ENCODE assay signal across 8 cellular contexts in genomic region chrX:40169193-40170086, GRCh38.
DNase-seq lines count a peak whose midpoint lies in the region; ATAC-seq, FAIRE-seq and TF ChIP-seq lines count a peak whose summit lies in the region.

No MANE protein-coding gene starts in this region.

- H3K36me3 ChIP-seq in HUES48 (ENCODE audit: control insufficient read depth, insufficient read depth, low read length), result no peaks in the 10 kb centered on the region
- no peaks in the 10 kb centered on the region for H3K36me3 ChIP-seq in smooth muscle cell (ENCODE audit: low read depth)

- 5% methylated on average over 44 of the region's 44 CpGs for WGBS in smooth muscle cell (ENCODE audit: low lambda C conversion rate)

- peaks cover 3% of the 10 kb centered on the region; the same call in 1 of the 2 replicates for H3K9me3 ChIP-seq in HUES48 (ENCODE audit: control insufficient read depth, insufficient read depth, low read length)
- H3K9me3 ChIP-seq in smooth muscle cell (replicated peaks; ENCODE audit: low read depth), result no peaks in the 10 kb centered on the region

- peaks cover 49% of the 10 kb centered on the region for H3K4me1 ChIP-seq in HUES48 (ENCODE audit: control insufficient read depth, insufficient read depth, low read length)
- H3K4me1 ChIP-seq in smooth muscle cell (ENCODE audit: low read depth), result peaks cover 32% of the 10 kb centered on the region

- peak overlapping the region; percentile 62 for H3K9ac ChIP-seq in HUES48 (ENCODE audit: low read depth, low read length)
- H3K9ac ChIP-seq in smooth muscle cell (ENCODE audit: low read depth), result no peak overlapping the region

- peak; percentile 58 for FAIRE-seq in RCC 7860 (lab: Jason Lieb, UNC)

- H3K27me3 ChIP-seq in HUES48 (ENCODE audit: control insufficient read depth, insufficient read depth, low read length) (peaks cover 49% of the 10 kb centered on the region), smooth muscle cell (ENCODE audit: low read depth) (no peaks in the 10 kb centered on the region)

- peak overlapping the region; percentile 85 for H3K4me2 ChIP-seq in smooth muscle cell

- ATAC-seq in GM19035 (IDR thresholded peaks at IDR 0.05; ENCODE audit: unreplicated experiment), result peak; percentile 55

- H3K79me2 ChIP-seq in smooth muscle cell (ENCODE audit: low read depth), result no peaks in the 10 kb centered on the region

- no peaks in the 10 kb centered on the region for H4K20me1 ChIP-seq in smooth muscle cell (ENCODE audit: low read depth)

- peak; percentile 25 for DNase-seq in AG08396 (ENCODE audit: low spot score)
- DNase-seq in RCC 7860 (ENCODE audit: low spot score), result peak; percentile 64
- peak; percentile 62 for DNase-seq in activated T-helper 1 cell treated with Interleukin-2 at 50 U/mL for 16 hours (ENCODE audit: low read depth)
- peak; percentile 79 for DNase-seq in glomerular visceral epithelial cell (ENCODE audit: extremely low spot score)
- peak; percentile 68 for DNase-seq in smooth muscle cell (lab: John Stamatoyannopoulos, UW; ENCODE audit: unreplicated experiment)
- no peak for DNase-seq in hippocampal formation (lab: John Stamatoyannopoulos, UW)

- H3K4me3 ChIP-seq in HUES48 (ENCODE audit: low read depth, low read length) (peak overlapping the region; percentile 48), smooth muscle cell (peak overlapping the region; percentile 46)

- peak; percentile 73 for TF ChIP-seq CTCF in smooth muscle cell (IDR thresholded peaks at IDR 0.05; ENCODE audit: borderline replicate concordance, insufficient read depth, poor library complexity, severe bottlenecking)

- H2AFZ ChIP-seq in smooth muscle cell (ENCODE audit: low read depth), result peak overlapping the region; percentile 24

- H3K27ac ChIP-seq in HUES48 (ENCODE audit: low read depth, low read length), result peak overlapping the region; percentile 96
- peak overlapping the region; percentile 78 for H3K27ac ChIP-seq in smooth muscle cell (ENCODE audit: low read depth)

- H3F3A ChIP-seq in smooth muscle cell (ENCODE audit: low read depth), result peaks cover 11% of the 10 kb centered on the region

Comparison
In these comparisons a context has a peak if more than half of its experiments do, and no peak if none do; other contexts are left out.
1. DNase-seq: peak in AG08396 (single experiment), RCC 7860 (single experiment), activated T-helper 1 cell treated with Interleukin-2 at 50 U/mL for 16 hours (single experiment), glomerular visceral epithelial cell (single experiment) and smooth muscle cell (single experiment); none in hippocampal formation (0 of 2).